In the genomic region with DNA sequence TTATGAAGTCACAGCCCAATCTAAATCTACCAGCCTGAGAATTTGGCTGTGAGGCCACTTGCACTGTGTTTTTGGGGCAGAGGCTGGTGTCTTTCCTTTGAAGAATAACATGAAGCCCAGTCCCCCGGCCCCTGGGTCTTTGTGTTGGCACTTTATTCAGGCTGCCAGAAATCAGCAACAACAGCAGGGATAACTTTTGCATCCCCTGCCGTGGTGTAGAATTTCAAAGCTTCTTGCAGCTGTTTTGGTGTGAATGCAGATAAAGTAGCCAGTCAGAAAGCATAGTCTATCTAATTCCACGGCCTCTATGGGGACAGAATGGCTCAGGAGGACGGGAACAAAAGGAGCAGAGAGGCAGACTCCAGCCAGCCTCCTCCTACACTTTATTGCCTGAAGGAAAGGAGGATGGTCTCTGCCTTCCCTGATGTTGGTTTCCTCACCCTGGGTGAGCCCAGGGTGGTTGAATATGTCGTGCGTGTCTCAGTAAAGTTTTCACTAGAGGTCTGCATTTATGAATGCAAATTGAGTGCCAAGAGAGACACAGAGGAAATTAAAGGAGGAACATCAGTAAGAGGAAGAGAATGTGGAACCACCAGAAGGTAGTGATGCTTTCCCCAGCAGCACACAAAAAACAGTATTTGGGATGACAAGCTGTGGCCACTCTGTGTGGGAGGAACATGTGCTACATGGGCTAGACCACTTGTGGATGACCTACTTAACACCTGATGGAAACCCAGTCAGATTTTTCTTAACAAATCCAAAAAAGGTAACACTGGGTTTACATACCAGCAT, we compare ENCODE assay signal across 10 cellular contexts.
DNase-seq lines count a peak whose midpoint lies in the region; TF ChIP-seq lines count a peak whose summit lies in the region.
"Had no signal": no experiment of that assay in that cellular context is flagged by ENCODE, and none has a peak within 500 bp of the region (broad histone marks: within the 10 kb centered on the region; RNA-seq: fewer than 3 reads in every experiment).

No MANE protein-coding gene starts in this region.

- H3K27me3 ChIP-seq in layer of hippocampus (ENCODE audit: control insufficient read depth, insufficient read depth, low read length) = no peaks in the 10 kb centered on the region
- H3K27me3 ChIP-seq: heart left ventricle, ovary had no signal

- no peaks in the 10 kb centered on the region for H3K27me3 Mint-ChIP-seq in activated naive CD4-positive, alpha-beta T cell treated with anti-CD3 and anti-CD28 coated beads for 36 hours (ENCODE audit: low read depth)
- H3K27me3 Mint-ChIP-seq in activated naive CD8-positive, alpha-beta T cell treated with anti-CD3 and anti-CD28 coated beads for 36 hours = no peaks in the 10 kb centered on the region

- no peak for TF ChIP-seq CTCF in GM20000 (IDR thresholded peaks at IDR 0.05; ENCODE audit: extremely low read depth, missing control alignments)

- no peak for DNase-seq in activated naive CD4-positive, alpha-beta T cell treated with anti-CD3 and anti-CD28 coated beads for 36 hours
- DNase-seq in activated naive CD4-positive, alpha-beta T cell (lab: John Stamatoyannopoulos, UW) = no peak
- no peak for DNase-seq in activated naive CD8-positive, alpha-beta T cell treated with anti-CD3 and anti-CD28 coated beads for 36 hours
- DNase-seq in NCI-H2196 treated with DMSO at 0.1 percent for 48 hours (lab: John Stamatoyannopoulos, UW; ENCODE audit: unreplicated experiment) (no peak), GM20000 (ENCODE audit: low spot score) (no peak)
- DNase-seq in stimulated activated CD4-positive, alpha-beta T cell treated with anti-CD3 and anti-CD28 coated beads, Interleukin-1b, Interleukin-23, amount 100 ng/mL, for 48 hours = no peak

- CTCF ChIA-PET in activated naive CD4-positive, alpha-beta T cell treated with anti-CD3 and anti-CD28 coated beads for 36 hours (lab: Charles Lee) = no interaction called here

- peaks cover 71% of the 10 kb centered on the region for H3K4me1 Mint-ChIP-seq in activated naive CD4-positive, alpha-beta T cell treated with anti-CD3 and anti-CD28 coated beads for 36 hours (ENCODE audit: low read depth)
- peaks cover 73% of the 10 kb centered on the region for H3K4me1 Mint-ChIP-seq in activated naive CD8-positive, alpha-beta T cell treated with anti-CD3 and anti-CD28 coated beads for 36 hours

- peaks cover 11% of the 10 kb centered on the region for H3K9me3 Mint-ChIP-seq in activated naive CD4-positive, alpha-beta T cell treated with anti-CD3 and anti-CD28 coated beads for 36 hours
- H3K9me3 Mint-ChIP-seq in activated naive CD8-positive, alpha-beta T cell treated with anti-CD3 and anti-CD28 coated beads for 36 hours = peaks cover 25% of the 10 kb centered on the region

- H3K27ac ChIP-seq in layer of hippocampus (ENCODE audit: low read depth, low read length) (peak overlapping the region; percentile 39), temporal lobe (ENCODE audit: low read depth, low read length) (peak overlapping the region; percentile 45)

- peaks cover 61% of the 10 kb centered on the region for H3K36me3 Mint-ChIP-seq in activated naive CD4-positive, alpha-beta T cell treated with anti-CD3 and anti-CD28 coated beads for 36 hours (ENCODE audit: low read depth)
- peaks cover 94% of the 10 kb centered on the region for H3K36me3 Mint-ChIP-seq in activated naive CD8-positive, alpha-beta T cell treated with anti-CD3 and anti-CD28 coated beads for 36 hours

- H3K4me3 Mint-ChIP-seq in activated naive CD4-positive, alpha-beta T cell treated with anti-CD3 and anti-CD28 coated beads for 36 hours = no peak overlapping the region
- no peak overlapping the region for H3K4me3 Mint-ChIP-seq in activated naive CD8-positive, alpha-beta T cell treated with anti-CD3 and anti-CD28 coated beads for 36 hours

- intact Hi-C loops in activated naive CD4-positive, alpha-beta T cell treated with anti-CD3 and anti-CD28 coated beads for 36 hours (cut with micrococcal nuclease) = no loop called here

- H3K27ac Mint-ChIP-seq in activated naive CD4-positive, alpha-beta T cell treated with anti-CD3 and anti-CD28 coated beads for 36 hours = peak overlapping the region; percentile 2
- peak overlapping the region; percentile 78 for H3K27ac Mint-ChIP-seq in activated naive CD8-positive, alpha-beta T cell treated with anti-CD3 and anti-CD28 coated beads for 36 hours
